In genomic region chr7:8119228-8119627, GRCh38 we compare ENCODE assay signal across 37 cellular contexts.
"Had no signal": no experiment of that assay in that cellular context is flagged by ENCODE, and none has a peak within 500 bp of the region (broad histone marks: within the 10 kb centered on the region; RNA-seq: fewer than 3 reads in every experiment).

No MANE protein-coding gene starts in this region.

- FAIRE-seq: bronchial epithelial cell, TTC549 had no signal

- ATAC-seq: activated CD4-positive, alpha-beta T cell treated with anti-CD3 and anti-CD28 coated beads for 36 hours; activated CD4-positive, CD25-positive, alpha-beta regulatory T cell treated with anti-CD3 and anti-CD28 coated beads, Interleukin-2, amount 50 U/mL, for 24 hours; activated CD8-positive, alpha-beta memory T cell treated with anti-CD3 and anti-CD28 coated beads, Interleukin-2, amount 10 ng/mL, durations not matched to agents 7 days and 5 days; activated CD8-positive, alpha-beta T cell treated with anti-CD3 and anti-CD28 coated beads, Interleukin-2, amount 10 ng/mL, durations not matched to agents 7 days and 5 days; activated naive CD8-positive, alpha-beta T cell treated with anti-CD3 and anti-CD28 coated beads, Interleukin-2, amount 50 U/mL, for 24 hours had no signal

- H3K4me3 ChIP-seq: ascending aorta, cardiac muscle cell had no signal

- H3K27me3 Mint-ChIP-seq: activated CD4-positive, alpha-beta memory T cell treated with anti-CD3 and anti-CD28 coated beads, Interleukin-2, amount 10 ng/mL, durations not matched to agents 7 days and 5 days; activated CD4-positive, alpha-beta T cell treated with anti-CD3 and anti-CD28 coated beads, Interleukin-2, amount 10 ng/mL, durations not matched to agents 7 days and 5 days; activated CD8-positive, alpha-beta memory T cell treated with anti-CD3 and anti-CD28 coated beads, Interleukin-2, amount 10 ng/mL, durations not matched to agents 7 days and 5 days; activated naive CD4-positive, alpha-beta T cell treated with anti-CD3 and anti-CD28 coated beads, Interleukin-2, amount 50 U/mL, for 24 hours; activated naive CD8-positive, alpha-beta T cell; activated T-cell treated with anti-CD3 and anti-CD28 coated beads, Interleukin-2, amount 50 U/mL, for 24 hours had no signal

- DNase-seq: activated CD4-positive, alpha-beta memory T cell treated with anti-CD3 and anti-CD28 coated beads, Interleukin-2, amount 10 ng/mL, durations not matched to agents 7 days and 5 days; activated CD4-positive, alpha-beta T cell treated with anti-CD3 and anti-CD28 coated beads for 1 hour; activated CD4-positive, alpha-beta T cell treated with anti-CD3 and anti-CD28 coated beads for 36 hours; activated CD4-positive, alpha-beta T cell treated with anti-CD3 and anti-CD28 coated beads for 48 hours; activated CD4-positive, alpha-beta T cell treated with anti-CD3 and anti-CD28 coated beads, Interleukin-2, amount 10 ng/mL, durations not matched to agents 7 days and 5 days; activated CD4-positive, alpha-beta T cell treated with anti-CD3 and anti-CD28 coated beads, Interleukin-2, amount 50 U/mL, for 48 hours; activated CD4-positive, CD25-positive, alpha-beta regulatory T cell; activated CD8-positive, alpha-beta memory T cell treated with anti-CD3 and anti-CD28 coated beads for 24 hours; activated CD8-positive, alpha-beta memory T cell treated with anti-CD3 and anti-CD28 coated beads, Interleukin-2, amount 10 ng/mL, durations not matched to agents 7 days and 5 days; activated CD8-positive, alpha-beta memory T cell treated with anti-CD3 and anti-CD28 coated beads, Interleukin-2, amount 50 U/mL, for 48 hours; activated CD8-positive, alpha-beta T cell treated with anti-CD3 and anti-CD28 coated beads, Interleukin-2, amount 10 ng/mL, durations not matched to agents 7 days and 5 days; activated effector memory CD4-positive, alpha-beta T cell treated with Interleukin-2 at 50 U/mL for 16 hours; activated gamma-delta T cell; activated naive CD4-positive, alpha-beta T cell treated with anti-CD3 and anti-CD28 coated beads, Interleukin-2, amount 10 ng/mL, durations not matched to agents 7 days and 5 days; activated naive CD4-positive, alpha-beta T cell treated with Interleukin-2 at 50 U/mL for 16 hours; activated naive CD8-positive, alpha-beta T cell treated with anti-CD3 and anti-CD28 coated beads, Interleukin-2, amount 10 ng/mL, durations not matched to agents 7 days and 5 days; activated naive CD8-positive, alpha-beta T cell treated with anti-CD3 and anti-CD28 coated beads, Interleukin-2, amount 50 U/mL, for 24 hours; activated T-cell treated with anti-CD3 and anti-CD28 coated beads, Interleukin-2, amount 50 U/mL, for 24 hours; activated T-cell treated with anti-CD3 and anti-CD28 coated beads, Interleukin-2, amount 50 U/mL, for 48 hours; amygdala; anterior cingulate cortex; central memory CD4-positive, alpha-beta T cell; T-helper 1 cell; T-helper 2 cell; T-helper 9 cell had no signal

- H3K4me3 Mint-ChIP-seq: activated CD4-positive, alpha-beta memory T cell treated with anti-CD3 and anti-CD28 coated beads, Interleukin-2, amount 10 ng/mL, durations not matched to agents 7 days and 5 days; activated CD4-positive, alpha-beta T cell treated with anti-CD3 and anti-CD28 coated beads for 36 hours; activated CD4-positive, alpha-beta T cell treated with anti-CD3 and anti-CD28 coated beads, Interleukin-2, amount 10 ng/mL, durations not matched to agents 7 days and 5 days; activated CD8-positive, alpha-beta memory T cell treated with anti-CD3 and anti-CD28 coated beads, Interleukin-2, amount 10 ng/mL, durations not matched to agents 7 days and 5 days; activated CD8-positive, alpha-beta T cell treated with anti-CD3 and anti-CD28 coated beads, Interleukin-2, amount 10 ng/mL, durations not matched to agents 7 days and 5 days; activated naive CD4-positive, alpha-beta T cell treated with anti-CD3 and anti-CD28 coated beads, Interleukin-2, amount 10 ng/mL, durations not matched to agents 7 days and 5 days; activated naive CD4-positive, alpha-beta T cell treated with anti-CD3 and anti-CD28 coated beads, Interleukin-2, amount 50 U/mL, for 24 hours; activated naive CD8-positive, alpha-beta T cell; activated naive CD8-positive, alpha-beta T cell treated with anti-CD3 and anti-CD28 coated beads, Interleukin-2, amount 10 ng/mL, durations not matched to agents 7 days and 5 days; activated naive CD8-positive, alpha-beta T cell treated with anti-CD3 and anti-CD28 coated beads, Interleukin-2, amount 50 U/mL, for 24 hours; activated T-cell treated with anti-CD3 and anti-CD28 coated beads, Interleukin-2, amount 50 U/mL, for 24 hours; brain; T-helper 1 cell treated with Interleukin-12 subunit alpha and Interleukin-12 subunit beta and Interleukin-4 antibody, amounts not matched to agents 30 μg/mL and 1 μg/mL, for 36 hours; T-helper 2 cell treated with Interferon-gamma antibody and Interleukin-4, amounts not matched to agents 5 μg/mL and 100 μg/mL, for 36 hours had no signal

- H3K27me3 ChIP-seq: ascending aorta, cardiac muscle cell had no signal

- H3K4me1 ChIP-seq: ascending aorta had no signal

- H3K36me3 Mint-ChIP-seq: activated naive CD8-positive, alpha-beta T cell had no signal

- H3K27ac Mint-ChIP-seq: activated CD4-positive, alpha-beta memory T cell treated with anti-CD3 and anti-CD28 coated beads, Interleukin-2, amount 10 ng/mL, durations not matched to agents 7 days and 5 days; activated CD4-positive, alpha-beta T cell treated with anti-CD3 and anti-CD28 coated beads for 36 hours; activated CD4-positive, alpha-beta T cell treated with anti-CD3 and anti-CD28 coated beads, Interleukin-2, amount 10 ng/mL, durations not matched to agents 7 days and 5 days; activated CD8-positive, alpha-beta memory T cell treated with anti-CD3 and anti-CD28 coated beads, Interleukin-2, amount 10 ng/mL, durations not matched to agents 7 days and 5 days; activated CD8-positive, alpha-beta T cell treated with anti-CD3 and anti-CD28 coated beads, Interleukin-2, amount 10 ng/mL, durations not matched to agents 7 days and 5 days; activated naive CD4-positive, alpha-beta T cell treated with anti-CD3 and anti-CD28 coated beads, Interleukin-2, amount 10 ng/mL, durations not matched to agents 7 days and 5 days; activated naive CD4-positive, alpha-beta T cell treated with anti-CD3 and anti-CD28 coated beads, Interleukin-2, amount 50 U/mL, for 24 hours; activated naive CD8-positive, alpha-beta T cell; activated naive CD8-positive, alpha-beta T cell treated with anti-CD3 and anti-CD28 coated beads, Interleukin-2, amount 10 ng/mL, durations not matched to agents 7 days and 5 days; activated T-cell treated with anti-CD3 and anti-CD28 coated beads, Interleukin-2, amount 50 U/mL, for 24 hours; activated T-helper 2 cell treated with anti-CD3 and anti-CD28 coated beads, Interferon-gamma antibody, Interleukin-2, Interleukin-4, amounts not matched to agents 10 μg/mL and 5 μg/mL and 100 μg/mL, durations not matched to agents 14 hours and 24 hours and 36 hours; T-helper 1 cell treated with Interleukin-12 subunit alpha and Interleukin-12 subunit beta and Interleukin-4 antibody, amounts not matched to agents 30 μg/mL and 1 μg/mL, for 36 hours; T-helper 2 cell treated with Interferon-gamma antibody and Interleukin-4, amounts not matched to agents 5 μg/mL and 100 μg/mL, for 36 hours had no signal

- H3K9me3 ChIP-seq: ascending aorta had no signal

- H3K36me3 ChIP-seq: ascending aorta, cardiac muscle cell had no signal

- H3K9me3 Mint-ChIP-seq: activated CD4-positive, alpha-beta memory T cell treated with anti-CD3 and anti-CD28 coated beads, Interleukin-2, amount 10 ng/mL, durations not matched to agents 7 days and 5 days; activated naive CD4-positive, alpha-beta T cell treated with anti-CD3 and anti-CD28 coated beads, Interleukin-2, amount 10 ng/mL, durations not matched to agents 7 days and 5 days; T-helper 2 cell treated with Interferon-gamma antibody and Interleukin-4, amounts not matched to agents 5 μg/mL and 100 μg/mL, for 36 hours had no signal

- H3K27ac ChIP-seq: ascending aorta, cardiac muscle cell, VCaP had no signal
